ENCODE assay signal across 16 cellular contexts in genomic region chr2:165675551-165675968, GRCh38.
A peak's percentile ranks its signal among the peaks of the same experiment; 100 is the strongest.
DNase-seq lines count a peak whose midpoint lies in the region; ATAC-seq, FAIRE-seq and TF ChIP-seq lines count a peak whose summit lies in the region.
"Had no signal": no experiment of that assay in that cellular context is flagged by ENCODE, and none has a peak within 500 bp of the region (broad histone marks: within the 10 kb centered on the region; RNA-seq: fewer than 3 reads in every experiment).

No MANE protein-coding gene starts in this region.

- intact Hi-C loops in CD14-positive monocyte (cut with micrococcal nuclease): no loop called here

- peaks cover 0 to 2% (median 0%) of the 10 kb centered on the region in 3 donors for H3K27me3 Mint-ChIP-seq in CD14-positive monocyte (ENCODE audit: low read depth in 3 of 3)
- H3K27me3 Mint-ChIP-seq: activated CD4-positive, alpha-beta memory T cell treated with anti-CD3 and anti-CD28 coated beads, Interleukin-2, amount 10 ng/mL, durations not matched to agents 7 days and 5 days; CD4-positive, CD25-positive, alpha-beta regulatory T cell had no signal

- H3K9me3 Mint-ChIP-seq in CD14-positive monocyte: peaks cover 0 to 8% (median 3%) of the 10 kb centered on the region in 7 donors
- H3K9me3 Mint-ChIP-seq: activated CD4-positive, alpha-beta memory T cell treated with anti-CD3 and anti-CD28 coated beads, Interleukin-2, amount 10 ng/mL, durations not matched to agents 7 days and 5 days; central memory CD8-positive, alpha-beta T cell had no signal

- H3K27ac Mint-ChIP-seq in CD14-positive monocyte: no peak overlapping the region
- H3K27ac Mint-ChIP-seq: activated CD4-positive, alpha-beta memory T cell treated with anti-CD3 and anti-CD28 coated beads, Interleukin-2, amount 10 ng/mL, durations not matched to agents 7 days and 5 days had no signal

- TF ChIP-seq CTCF in bronchial epithelial cell (IDR thresholded peaks at IDR 0.05; ENCODE audit: insufficient read depth, low read length, severe bottlenecking): no peak
- no peak for TF ChIP-seq CTCF in retinal pigment epithelial cell (conservative IDR thresholded peaks at IDR 0.05; ENCODE audit: low read depth, low read length)
- TF ChIP-seq CTCF in CD14-positive monocyte (IDR thresholded peaks at IDR 0.05): no peak

- ATAC-seq in GM18909 (IDR thresholded peaks at IDR 0.05; ENCODE audit: poor library complexity, unreplicated experiment): peak; percentile 57
- ATAC-seq: HepG2 had no signal

- H3K36me3 ChIP-seq in bronchial epithelial cell (ENCODE audit: control insufficient read depth, insufficient read depth, low read length): no peaks in the 10 kb centered on the region

- H3K4me3 Mint-ChIP-seq in CD14-positive monocyte: no peak overlapping the region
- H3K4me3 Mint-ChIP-seq: activated CD4-positive, alpha-beta memory T cell treated with anti-CD3 and anti-CD28 coated beads, Interleukin-2, amount 10 ng/mL, durations not matched to agents 7 days and 5 days; CD4-positive, CD25-positive, alpha-beta regulatory T cell; central memory CD8-positive, alpha-beta T cell; neural crest cell had no signal

- H3K27me3 ChIP-seq in bronchial epithelial cell (ENCODE audit: control insufficient read depth, insufficient read depth, low read length): no peaks in the 10 kb centered on the region

- H3K4me3 ChIP-seq in bronchial epithelial cell (ENCODE audit: low read depth, low read length) (no peak overlapping the region), retinal pigment epithelial cell (ENCODE audit: low read length) (no peak overlapping the region)

- DNase-seq in NCI-H146 treated with DMSO at 0.1 percent for 48 hours (lab: John Stamatoyannopoulos, UW; ENCODE audit: unreplicated experiment): peak; percentile 15
- DNase-seq in bronchial epithelial cell (ENCODE audit: low read depth): peak; percentile 53
- DNase-seq in retinal pigment epithelial cell (ENCODE audit: low read depth): peak; percentile 67
- DNase-seq in activated CD4-positive, alpha-beta T cell treated with anti-CD3 and anti-CD28 coated beads, Interleukin-2, amount 50 U/mL, for 4 hours: no peak
- no peak for DNase-seq in globus pallidus (ENCODE audit: low spot score)
- DNase-seq in CD14-positive monocyte (ENCODE audit: low spot score): no peak
- DNase-seq: activated CD4-positive, alpha-beta memory T cell treated with anti-CD3 and anti-CD28 coated beads, Interleukin-2, amount 10 ng/mL, durations not matched to agents 7 days and 5 days; activated effector memory CD4-positive, alpha-beta T cell treated with anti-CD3 and anti-CD28 coated beads, Interleukin-2, amount 50 U/mL, for 16 hours; CD4-positive, CD25-positive, alpha-beta regulatory T cell; GDM1; NCI-H1092 treated with DMSO at 0.1 percent for 48 hours; NCI-H69 had no signal

- H3K36me3 Mint-ChIP-seq in CD14-positive monocyte: no peaks in the 10 kb centered on the region
- H3K36me3 Mint-ChIP-seq: CD4-positive, CD25-positive, alpha-beta regulatory T cell had no signal

- H3K4me1 Mint-ChIP-seq in CD14-positive monocyte: no peaks in the 10 kb centered on the region
- H3K4me1 Mint-ChIP-seq: activated CD4-positive, alpha-beta memory T cell treated with anti-CD3 and anti-CD28 coated beads, Interleukin-2, amount 10 ng/mL, durations not matched to agents 7 days and 5 days; CD4-positive, CD25-positive, alpha-beta regulatory T cell; central memory CD8-positive, alpha-beta T cell had no signal

- FAIRE-seq in bronchial epithelial cell (lab: Jason Lieb, UNC): no peak
- FAIRE-seq: HepG2 had no signal

Comparison
In these comparisons a context has a peak if more than half of its experiments do, and no peak if none do; other contexts are left out.
1. DNase-seq: peak in NCI-H146 treated with DMSO at 0.1 percent for 48 hours (single experiment), bronchial epithelial cell (single experiment) and retinal pigment epithelial cell (single experiment); none in activated CD4-positive, alpha-beta T cell treated with anti-CD3 and anti-CD28 coated beads, Interleukin-2, amount 50 U/mL, for 4 hours (0 of 2), globus pallidus (single experiment) and CD14-positive monocyte (single experiment).